Comparison of ENCODE assay signal across 8 cellular contexts in the genomic region with DNA sequence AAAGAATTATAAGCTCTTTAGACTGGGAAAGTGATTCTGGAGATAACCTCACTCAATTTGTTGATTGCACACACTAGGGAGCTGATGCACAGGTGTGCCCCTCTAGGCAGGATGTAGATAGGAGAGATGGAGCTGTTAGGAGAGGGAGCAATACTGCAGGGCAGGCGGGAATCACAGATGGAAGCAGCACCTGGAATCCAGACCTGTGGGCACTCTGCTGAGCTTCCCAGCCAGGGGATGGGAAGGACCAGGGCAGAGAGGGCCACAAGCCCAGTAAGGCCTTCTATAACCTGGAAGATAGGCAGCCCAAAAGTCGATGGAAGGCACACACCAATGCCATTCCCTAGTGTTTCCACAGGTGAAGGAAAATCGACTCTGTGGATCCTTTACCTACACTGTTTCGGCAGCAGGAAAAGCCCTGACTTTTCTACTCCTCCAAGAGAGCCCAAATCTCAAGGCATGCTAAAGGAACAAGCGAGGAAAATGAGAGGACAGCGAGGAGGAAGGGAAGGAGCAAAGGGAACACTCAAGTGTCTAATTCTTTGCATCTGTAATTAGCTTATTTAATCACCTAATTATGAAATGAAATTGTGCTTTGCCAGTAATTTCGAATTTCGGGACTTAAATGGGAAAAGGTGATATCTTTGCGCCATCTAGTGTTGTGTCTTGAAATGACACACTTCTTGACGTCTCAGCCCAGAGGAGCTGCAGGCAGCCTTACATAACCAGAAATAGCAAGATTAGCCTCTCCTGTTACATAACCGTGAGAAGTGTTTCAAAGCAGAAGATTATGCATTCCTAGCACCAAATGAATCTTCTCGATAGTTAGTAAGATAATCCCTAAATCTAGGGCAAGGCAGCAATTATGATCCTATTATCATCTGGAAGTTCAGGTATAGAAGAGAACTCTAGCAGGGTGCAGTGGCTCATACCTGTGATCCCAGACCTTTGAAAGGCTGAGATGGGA. TPM values are rescaled to one million over a fixed set of nuclear protein-coding genes. Genes with fewer than 3 reads are reported as not detected.
DNase-seq lines count a peak whose midpoint lies in the region; TF ChIP-seq lines count a peak whose summit lies in the region.

No MANE protein-coding gene starts in this region.

- H3K27me3 ChIP-seq in WERI-Rb-1 (ENCODE audit: insufficient read depth, low read depth, severe bottlenecking) = no peaks in the 10 kb centered on the region

- DNase-seq in ELR (ENCODE audit: low read depth) (peak; percentile 60), HEK293T (ENCODE audit: extremely low spot score) (peak; percentile 53), NCI-H1417 (lab: John Stamatoyannopoulos, UW) (peak; percentile 49 to 88 (median 58)), WERI-Rb-1 (peak; percentile 36), foreskin melanocyte (peak; percentile 53), occipital lobe (lab: John Stamatoyannopoulos, UW) (peak; percentile 25), NK-92 (lab: John Stamatoyannopoulos, UW; ENCODE audit: unreplicated experiment) (no peak)

- no peak overlapping the region for H3K4me3 ChIP-seq in WERI-Rb-1 (ENCODE audit: low read depth, low read length)

- peak; percentile 73 for TF ChIP-seq CTCF in 22Rv1 (IDR thresholded peaks at IDR 0.05)
- TF ChIP-seq CTCF in WERI-Rb-1 (IDR thresholded peaks at IDR 0.05; ENCODE audit: low read depth, low read length) = peak; percentile 78

- H3K27ac ChIP-seq in 22Rv1 (no peak overlapping the region), WERI-Rb-1 (no peak overlapping the region)

- POLR2A ChIA-PET in HEK293T (lab: Yijun Ruan, JAX) = no interaction called here

- CTCF ChIA-PET in HEK293T (lab: Yijun Ruan, JAX) = interaction anchor here (0.6 to 2.9 kb wide), 18 partner anchors 8 to 1176 kb away, joined by 3 to 18 read pairs (median 4); a partner anchor contains a TSS

- no peaks in the 10 kb centered on the region for H3K36me3 ChIP-seq in WERI-Rb-1

- H3K9me3 ChIP-seq in WERI-Rb-1 (ENCODE audit: severe bottlenecking) = peaks cover 2% of the 10 kb centered on the region

TF ChIP-seq in HEK293T, 16 proteins besides CTCF, POLR2A, EP300 and RAD21:
- no peak for TF ChIP-seq TARDBP (IDR thresholded peaks at IDR 0.05)
- no peak for TF ChIP-seq BHLHE40 (IDR thresholded peaks at IDR 0.05; ENCODE audit: borderline replicate concordance)
- no peak for TF ChIP-seq ZNF384 (IDR thresholded peaks at IDR 0.05)
- TF ChIP-seq L3MBTL2 (conservative IDR thresholded peaks at IDR 0.05) = no peak
- TF ChIP-seq FOXA1 (IDR thresholded peaks at IDR 0.05) = no peak
- TF ChIP-seq FOXK2 (IDR thresholded peaks at IDR 0.05) = no peak
- TF ChIP-seq HDGF (IDR thresholded peaks at IDR 0.05; ENCODE audit: borderline replicate concordance) = no peak

RNA-seq across cellular contexts. Expression of a gene that starts 31.0 kb away (rescaled TPM):
- 1.9 TPM for total RNA-seq in occipital lobe
